12 cellular contexts compared by ENCODE assay signal in the genomic region with DNA sequence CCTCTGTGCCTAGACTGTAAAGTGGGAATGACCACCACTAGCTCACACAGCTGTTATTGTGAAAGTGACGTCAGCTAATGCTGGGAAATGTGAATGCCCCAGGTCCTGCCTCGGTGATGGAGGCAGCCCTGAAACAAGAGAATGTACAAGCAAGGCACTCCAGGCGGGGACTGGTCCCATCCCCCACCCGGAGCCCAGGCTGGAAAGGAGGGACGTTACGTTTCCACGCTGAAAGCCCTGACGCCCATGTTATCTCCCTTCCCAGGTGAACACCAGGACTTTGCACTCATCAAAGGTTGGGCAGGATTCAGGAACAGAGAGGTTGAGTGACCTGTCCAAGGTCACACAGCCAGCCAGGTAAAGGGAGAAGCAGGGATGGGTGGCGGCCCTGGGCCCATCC. TPM values are rescaled to one million over a fixed set of nuclear protein-coding genes. Genes with fewer than 3 reads are reported as not detected.
DNase-seq lines count a peak whose midpoint lies in the region; ATAC-seq and TF ChIP-seq lines count a peak whose summit lies in the region.
"Had no signal": no experiment of that assay in that cellular context is flagged by ENCODE, and none has a peak within 500 bp of the region (broad histone marks: within the 10 kb centered on the region; RNA-seq: fewer than 3 reads in every experiment).

No MANE protein-coding gene starts in this region.

- no peaks in the 10 kb centered on the region for H3K9me3 ChIP-seq in CD4-positive, alpha-beta memory T cell (ENCODE audit: control insufficient read depth in 1 of 2, low read length in 2 of 2)
- H3K9me3 ChIP-seq in HUES6 (ENCODE audit: control insufficient read depth, insufficient read depth, low read depth, low read length) (peaks cover 11% of the 10 kb centered on the region), PC-9 (ENCODE audit: insufficient read depth, low read depth) (no peaks in the 10 kb centered on the region)
- H3K9me3 ChIP-seq in naive thymus-derived CD4-positive, alpha-beta T cell (ENCODE audit: control insufficient read depth in 2 of 3, low read length in 3 of 3): peaks cover 0 to 4% (median 0%) of the 10 kb centered on the region in 3 experiments

- no TSS peak for BruUV-seq in PC-9 (replicated peaks; lab: Mats Ljungman, UMichigan)

- no peak for DNase-seq in CD4-positive, alpha-beta memory T cell
- DNase-seq in dorsolateral prefrontal cortex (peak in 9 of 10 donors; percentile 22 to 59 (median 49)), GM13977 (ENCODE audit: low spot score) (no peak), PC-9 (no peak)
- no peak for DNase-seq in naive thymus-derived CD4-positive, alpha-beta T cell
- DNase-seq: activated T-cell treated with anti-CD3 and anti-CD28 coated beads, Interleukin-2, amount 50 U/mL, for 1 hour; NCI-H345 had no signal

- H3K4me1 ChIP-seq in CD4-positive, alpha-beta memory T cell (ENCODE audit: insufficient read depth, low read length): no peaks in the 10 kb centered on the region
- H3K4me1 ChIP-seq in HUES6 (ENCODE audit: control insufficient read depth, insufficient read depth, low read length) (peaks cover 24% of the 10 kb centered on the region), PC-9 (replicated peaks; ENCODE audit: insufficient read depth) (no peaks in the 10 kb centered on the region; the same call in 1 of the 2 replicates)
- no peaks in the 10 kb centered on the region for H3K4me1 ChIP-seq in naive thymus-derived CD4-positive, alpha-beta T cell (ENCODE audit: control insufficient read depth in 2 of 2, insufficient read depth in 2 of 2, low read length in 2 of 2)

- H3K27ac Mint-ChIP-seq in CD4-positive, alpha-beta memory T cell: no peak overlapping the region
- no peak overlapping the region for H3K27ac Mint-ChIP-seq in naive thymus-derived CD4-positive, alpha-beta T cell

- peaks cover 0 to 5% of the 10 kb centered on the region in 2 donors for H3K36me3 Mint-ChIP-seq in CD4-positive, alpha-beta memory T cell
- peaks cover 0 to 5% (median 3%) of the 10 kb centered on the region in 5 donors for H3K36me3 Mint-ChIP-seq in naive thymus-derived CD4-positive, alpha-beta T cell

- no peak for ATAC-seq in naive thymus-derived CD4-positive, alpha-beta T cell
- ATAC-seq in GM19397 (IDR thresholded peaks at IDR 0.05; ENCODE audit: unreplicated experiment) (no peak), HG02970 (IDR thresholded peaks at IDR 0.05; ENCODE audit: low FRiP score, unreplicated experiment) (no peak)

- no peaks in the 10 kb centered on the region for H3F3A ChIP-seq in PC-9 (ENCODE audit: insufficient read depth, low read depth)

- H3K4me2 ChIP-seq in PC-9: no peak overlapping the region

- H2AFZ ChIP-seq in PC-9: no peak overlapping the region

- in situ Hi-C loops in GM13977 (cut with MboI; ENCODE audit: low pct_unique_long_range_greater_than_20kb, low sequenced_read_pairs, unreplicated experiment): no loop called here

- peaks cover 8% of the 10 kb centered on the region for H3K27me3 ChIP-seq in CD4-positive, alpha-beta memory T cell (ENCODE audit: insufficient read depth, low read length)
- H3K27me3 ChIP-seq in HUES6 (ENCODE audit: control insufficient read depth, insufficient read depth, low read length) (peaks cover 4% of the 10 kb centered on the region; the same call in 1 of the 2 replicates), dorsolateral prefrontal cortex (peaks cover 0 to 47% (median 10%) of the 10 kb centered on the region in 45 donors), PC-9 (ENCODE audit: insufficient read depth, low read depth) (peaks cover 89% of the 10 kb centered on the region)
- no peaks in the 10 kb centered on the region for H3K27me3 ChIP-seq in naive thymus-derived CD4-positive, alpha-beta T cell (ENCODE audit: control insufficient read depth in 2 of 2, insufficient read depth in 2 of 2, low read length in 2 of 2)

- H3K9ac ChIP-seq in HUES6 (ENCODE audit: low read length): peak overlapping the region; percentile 32

- H3K27me3 Mint-ChIP-seq in CD4-positive, alpha-beta memory T cell: peaks cover 45 to 48% of the 10 kb centered on the region in 2 donors
- peaks cover 45 to 90% (median 72%) of the 10 kb centered on the region in 5 donors for H3K27me3 Mint-ChIP-seq in naive thymus-derived CD4-positive, alpha-beta T cell

- no peaks in the 10 kb centered on the region for H3K36me3 ChIP-seq in CD4-positive, alpha-beta memory T cell (ENCODE audit: insufficient read depth, low read length)
- H3K36me3 ChIP-seq in HUES6 (ENCODE audit: control insufficient read depth, insufficient read depth, low read length) (no peaks in the 10 kb centered on the region), PC-9 (ENCODE audit: low read depth) (no peaks in the 10 kb centered on the region)
- H3K36me3 ChIP-seq in naive thymus-derived CD4-positive, alpha-beta T cell (ENCODE audit: control insufficient read depth in 2 of 3, insufficient read depth in 3 of 3, low read length in 3 of 3): no peaks in the 10 kb centered on the region

- no peak for TF ChIP-seq CTCF in dorsolateral prefrontal cortex (IDR thresholded peaks at IDR 0.05 in 54 of 56, conservative IDR thresholded peaks at IDR 0.05 in 2 of 56; ENCODE audit: low read depth in 1 of 56, partially characterized antibody in 56 of 56)
- no peak for TF ChIP-seq CTCF in GM13977 (IDR thresholded peaks at IDR 0.05; ENCODE audit: extremely low read depth, insufficient read depth, missing control alignments)
- TF ChIP-seq CTCF in PC-9 (conservative IDR thresholded peaks at IDR 0.05): no peak

- peak overlapping the region in 5 of 8 donors; percentile 25 to 61 (median 48) for H3K4me3 Mint-ChIP-seq in CD4-positive, alpha-beta memory T cell
- H3K4me3 Mint-ChIP-seq in naive thymus-derived CD4-positive, alpha-beta T cell: peak overlapping the region in 8 of 10 donors; percentile 26 to 77 (median 46)

- H3K4me3 ChIP-seq in CD4-positive, alpha-beta memory T cell (ENCODE audit: low read length in 2 of 2): no peak overlapping the region
- H3K4me3 ChIP-seq in HUES6 (ENCODE audit: low read depth, low read length): peak overlapping the region; percentile 73
- H3K4me3 ChIP-seq in dorsolateral prefrontal cortex: peak overlapping the region; percentile 14 to 72 (median 57)
- no peak overlapping the region for H3K4me3 ChIP-seq in naive thymus-derived CD4-positive, alpha-beta T cell (ENCODE audit: low read length)
- H3K4me3 ChIP-seq in PC-9: no peak overlapping the region

- H3K79me2 ChIP-seq in PC-9 (ENCODE audit: low read depth): no peaks in the 10 kb centered on the region

- CTCF ChIA-PET in CD4-positive, alpha-beta memory T cell (lab: Charles Lee; ENCODE audit: partially characterized antibody): interaction anchor here (0.9 kb wide), 1 partner anchor 22 kb away, joined by 3 read pairs; no protein-coding TSS in a partner anchor
- CTCF ChIA-PET in naive thymus-derived CD4-positive, alpha-beta T cell (lab: Charles Lee): no interaction called here
- CTCF ChIA-PET in PC-9 (lab: Charles Lee): no interaction called here

- POLR2A ChIA-PET in CD4-positive, alpha-beta memory T cell (lab: Charles Lee; ENCODE audit: partially characterized antibody): no interaction called here
- POLR2A ChIA-PET in naive thymus-derived CD4-positive, alpha-beta T cell (lab: Charles Lee): no interaction called here
- POLR2A ChIA-PET in PC-9 (lab: Charles Lee; ENCODE audit: unreplicated experiment): no interaction called here

- H3K9me3 Mint-ChIP-seq in CD4-positive, alpha-beta memory T cell: peaks cover 0 to 15% (median 8%) of the 10 kb centered on the region in 8 donors
- peaks cover 0 to 21% (median 7%) of the 10 kb centered on the region in 11 donors for H3K9me3 Mint-ChIP-seq in naive thymus-derived CD4-positive, alpha-beta T cell

- H3K27ac ChIP-seq in CD4-positive, alpha-beta memory T cell (ENCODE audit: low read depth, low read length): no peak overlapping the region
- H3K27ac ChIP-seq in HUES6 (ENCODE audit: low read depth, low read length): no peak overlapping the region
- H3K27ac ChIP-seq in dorsolateral prefrontal cortex: peak overlapping the region in 36 of 59 donors; percentile 4 to 82 (median 57)
- H3K27ac ChIP-seq in naive thymus-derived CD4-positive, alpha-beta T cell (ENCODE audit: low read depth, low read length): no peak overlapping the region
- H3K27ac ChIP-seq in PC-9: no peak overlapping the region

- H3K9me2 ChIP-seq in PC-9 (ENCODE audit: insufficient read depth): no peaks in the 10 kb centered on the region

- peaks cover 0 to 5% (median 0%) of the 10 kb centered on the region in 4 donors for H3K4me1 Mint-ChIP-seq in CD4-positive, alpha-beta memory T cell
- peaks cover 0 to 10% (median 2%) of the 10 kb centered on the region in 7 donors for H3K4me1 Mint-ChIP-seq in naive thymus-derived CD4-positive, alpha-beta T cell

- intact Hi-C loops in CD4-positive, alpha-beta memory T cell (cut with micrococcal nuclease): no loop called here
- intact Hi-C loops in dorsolateral prefrontal cortex (cut with DNase I) (no loop called here), PC-9 (cut with micrococcal nuclease; ENCODE audit: unreplicated experiment) (no loop called here)
- intact Hi-C loops in naive thymus-derived CD4-positive, alpha-beta T cell (cut with micrococcal nuclease): no loop called here

- no peaks in the 10 kb centered on the region for H4K20me1 ChIP-seq in PC-9 (ENCODE audit: insufficient read depth)

RNA-seq across cellular contexts. Expression of gene SULT4A1, which starts 0.8 kb away (rescaled TPM):
- total RNA-seq in CD4-positive, alpha-beta memory T cell: not detected
- not detected for polyA plus RNA-seq in CD4-positive, alpha-beta memory T cell
- total RNA-seq in dorsolateral prefrontal cortex: 100 to 1,000 TPM in 109 of 120 experiments, 10 to 100 TPM in 11; 42.4 to 278 (median 186) TPM
- total RNA-seq in naive thymus-derived CD4-positive, alpha-beta T cell: not detected
- polyA plus RNA-seq in naive thymus-derived CD4-positive, alpha-beta T cell: not detected
- total RNA-seq in PC-9 (2021): 3.2 and 3.4 TPM in 2 replicates
- total RNA-seq: HT-29 had no signal
- polyA plus RNA-seq: liver had no signal

RNA-seq across cellular contexts. Expression of gene PNPLA5, which starts 30.3 kb away (rescaled TPM):
- not detected for total RNA-seq in CD4-positive, alpha-beta memory T cell
- polyA plus RNA-seq in CD4-positive, alpha-beta memory T cell: not detected
- total RNA-seq in dorsolateral prefrontal cortex (1 to 10 TPM in 118 of 120 experiments, under 1 TPM in 2; 0.49 to 7.8 (median 3.0) TPM), PC-9 (2021) (not detected in 2 replicates)
- not detected for total RNA-seq in naive thymus-derived CD4-positive, alpha-beta T cell
- polyA plus RNA-seq in naive thymus-derived CD4-positive, alpha-beta T cell: not detected
- total RNA-seq: HT-29, liver had no signal
- polyA plus RNA-seq: liver had no signal

RNA-seq across cellular contexts. Expression of gene EFCAB6, which starts 49.4 kb away (rescaled TPM):
- total RNA-seq in CD4-positive, alpha-beta memory T cell: under 1 TPM; 0.84 to 0.91 TPM
- polyA plus RNA-seq in CD4-positive, alpha-beta memory T cell: under 1 TPM in 1 of 2 donors, not detected in 1; 0.15 TPM
- total RNA-seq in dorsolateral prefrontal cortex (10 to 100 TPM in 111 of 120 experiments, 1 to 10 TPM in 9; 6.6 to 23.9 (median 13.5) TPM), PC-9 (2021) (2.3 and 2.5 TPM in 2 replicates)
- 1 to 10 TPM in 2 of 5 experiments, under 1 TPM in 2, not detected in 1; 0.16 to 1.4 (median 0.90) TPM for total RNA-seq in naive thymus-derived CD4-positive, alpha-beta T cell
- under 1 TPM; 0.08 to 0.11 TPM for polyA plus RNA-seq in naive thymus-derived CD4-positive, alpha-beta T cell

Comparison
In these comparisons a context has a peak if more than half of its experiments do, and no peak if none do; other contexts are left out.
1. DNase-seq: peak in dorsolateral prefrontal cortex (9 of 10); none in CD4-positive, alpha-beta memory T cell (0 of 5), naive thymus-derived CD4-positive, alpha-beta T cell (0 of 9), GM13977 (single experiment) and PC-9 (0 of 2).
2. H3K27ac ChIP-seq: peak in dorsolateral prefrontal cortex (36 of 59); none in CD4-positive, alpha-beta memory T cell (single experiment), HUES6 (single experiment), naive thymus-derived CD4-positive, alpha-beta T cell (single experiment) and PC-9 (single experiment).
3. H3K4me3 ChIP-seq: peak in HUES6 (single experiment) and dorsolateral prefrontal cortex (59 of 59); none in CD4-positive, alpha-beta memory T cell (0 of 2), naive thymus-derived CD4-positive, alpha-beta T cell (single experiment) and PC-9 (single experiment).